ENCODE assay signal across 10 cellular contexts in the genomic region with DNA sequence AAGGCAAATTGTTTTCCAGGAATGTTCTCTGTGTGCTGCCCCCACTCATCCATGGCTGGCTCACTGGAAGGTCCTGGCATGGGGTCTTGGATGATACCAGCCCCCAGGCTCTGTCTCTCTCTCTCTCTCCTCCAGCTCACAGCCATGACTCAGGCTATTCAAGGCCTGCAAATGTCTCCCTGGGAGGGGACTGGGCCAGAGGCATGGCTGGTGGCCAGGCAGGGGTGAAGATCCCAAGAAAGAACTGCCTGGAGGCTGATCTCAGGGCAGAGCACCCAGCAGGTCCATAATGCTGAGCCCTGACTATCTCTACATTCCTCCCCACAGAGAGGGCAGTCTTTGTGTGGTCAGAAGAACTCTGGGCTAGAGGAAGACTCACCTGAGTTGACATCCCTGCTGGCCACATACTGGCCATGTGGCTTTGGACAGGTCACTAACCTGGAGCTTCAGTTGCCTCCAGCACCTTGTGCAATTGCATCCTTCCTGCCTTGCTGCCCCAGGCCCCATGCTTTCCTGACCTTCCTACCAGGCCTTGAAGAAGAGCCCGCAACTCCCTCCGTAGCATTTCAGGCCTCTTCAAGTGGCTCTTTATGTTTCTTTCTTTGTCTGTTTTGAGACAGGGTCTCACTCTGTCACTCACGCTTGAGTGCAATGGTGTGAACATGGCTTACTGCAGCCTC.
DNase-seq lines count a peak whose midpoint lies in the region; ATAC-seq, FAIRE-seq and TF ChIP-seq lines count a peak whose summit lies in the region.
"Had no signal": no experiment of that assay in that cellular context is flagged by ENCODE, and none has a peak within 500 bp of the region (broad histone marks: within the 10 kb centered on the region; RNA-seq: fewer than 3 reads in every experiment).

No MANE protein-coding gene starts in this region.

- no peak overlapping the region for H3K9ac ChIP-seq in HepG2 (ENCODE audit: insufficient read depth, low read depth, low read length)

- peaks cover 0 to 4% (median 0%) of the 10 kb centered on the region in 3 donors for H3K27me3 Mint-ChIP-seq in immature natural killer cell (ENCODE audit: low read depth in 3 of 3)
- H3K27me3 Mint-ChIP-seq: IgD-negative memory B cell had no signal

- POLR2A ChIA-PET in HepG2 (lab: Yijun Ruan, JAX), result no interaction called here

- H3K79me2 ChIP-seq in HepG2 (ENCODE audit: insufficient read depth, low read length), result no peaks in the 10 kb centered on the region

- FAIRE-seq in HTR-8/SVneo (lab: Jason Lieb, UNC), result peak; percentile 82
- no peak for FAIRE-seq in HepG2 (lab: Jason Lieb, UNC)

- intact Hi-C loops in HepG2 (cut with micrococcal nuclease; ENCODE audit: unreplicated experiment), result loop anchor here (2.0 kb wide), 1 partner anchor 13 kb away; no protein-coding TSS in a partner anchor

- peaks cover 51% of the 10 kb centered on the region for H3K4me1 ChIP-seq in HepG2 (ENCODE audit: insufficient read depth, low read length)
- peaks cover 43 to 61% of the 10 kb centered on the region in 2 donors for H3K4me1 ChIP-seq in thoracic aorta (ENCODE audit: control insufficient read depth in 1 of 2, low read depth in 2 of 2)

- TF ChIP-seq RAD21 in HepG2 (CRISPR knock-in tag; IDR thresholded peaks at IDR 0.05), result no peak

- no peak overlapping the region for H3K27ac Mint-ChIP-seq in immature natural killer cell
- H3K27ac Mint-ChIP-seq: IgD-negative memory B cell had no signal

- H3K27me3 ChIP-seq in HepG2 (ENCODE audit: control insufficient read depth in 1 of 2, insufficient read depth in 2 of 2, low read length in 2 of 2) (no peaks in the 10 kb centered on the region), thoracic aorta (replicated peaks; ENCODE audit: insufficient read depth) (no peaks in the 10 kb centered on the region)

- H2AFZ ChIP-seq in HepG2 (ENCODE audit: low read length), result no peak overlapping the region

- 95% methylated on average over 3 of the region's 3 CpGs for WGBS in HepG2 (ENCODE audit: low lambda C conversion rate)

- DNase-seq in HTR-8/SVneo (ENCODE audit: insufficient read length, low spot score), result no peak
- peak; percentile 78 for DNase-seq in choroid plexus epithelial cell (ENCODE audit: low read depth)
- DNase-seq in HepG2 (ENCODE audit: low spot score), result no peak
- no peak for DNase-seq in thoracic aorta (ENCODE audit: low spot score)
- no peak for DNase-seq in stimulated activated CD4-positive, alpha-beta T cell treated with anti-CD3 and anti-CD28 coated beads, Interleukin-2, amount 100 ng/mL, for 24 hours
- no peak for DNase-seq in NCI-H510A treated with DMSO at 0.1 percent for 48 hours (lab: John Stamatoyannopoulos, UW)
- no peak for DNase-seq in cerebellar nuclear complex (lab: John Stamatoyannopoulos, UW)
- no peak for DNase-seq in immature natural killer cell
- DNase-seq: glutamatergic neuron had no signal

- H3K4me2 ChIP-seq in HepG2 (ENCODE audit: low read depth, low read length), result no peak overlapping the region

- H3K9me3 ChIP-seq in HepG2 (ENCODE audit: low read length) (no peaks in the 10 kb centered on the region), thoracic aorta (no peaks in the 10 kb centered on the region)

- peaks cover 0 to 4% of the 10 kb centered on the region in 2 donors for H3K4me1 Mint-ChIP-seq in immature natural killer cell

- CTCF ChIA-PET in HepG2 (lab: Yijun Ruan, JAX; ENCODE audit: low intra/inter-chr PET ratio, low total read pairs), result no interaction called here

- H3K4me3 ChIP-seq in choroid plexus epithelial cell (ENCODE audit: low read depth, low read length), result no peak overlapping the region
- H3K4me3 ChIP-seq in HepG2 (replicated peaks in 1 of 3; ENCODE audit: insufficient read depth in 1 of 3, low read depth in 2 of 3, low read length in 3 of 3), result no peak overlapping the region
- H3K4me3 ChIP-seq in thoracic aorta, result no peak overlapping the region

- TF ChIP-seq EP300 in HepG2 (IDR thresholded peaks at IDR 0.05; ENCODE audit: low read depth in 2 of 2, low read length in 2 of 2), result no peak
- TF ChIP-seq EP300 in HepG2 (CRISPR knock-in tag; IDR thresholded peaks at IDR 0.05; ENCODE audit: borderline replicate concordance), result no peak

- ATAC-seq in HepG2, result no peak; the same call in 2 of the 3 replicates
- ATAC-seq in thoracic aorta (ENCODE audit: insufficient number of reproducible peaks, low FRiP score, low read depth), result no peak

- no peak for TF ChIP-seq POLR2A in HepG2 (IDR thresholded peaks at IDR 0.05; ENCODE audit: insufficient read depth in 1 of 2, low read depth in 2 of 2, low read length in 2 of 2)

- in situ Hi-C loops in HepG2 (cut with HindIII; ENCODE audit: extremely low pct_ligation_motif_present, low pct_unique_long_range_greater_than_20kb), result no loop called here

- peaks cover 0 to under 1% (median 0%) of the 10 kb centered on the region in 3 donors for H3K36me3 Mint-ChIP-seq in immature natural killer cell
- H3K36me3 Mint-ChIP-seq: IgD-negative memory B cell had no signal

- no peaks in the 10 kb centered on the region for H3K36me3 ChIP-seq in HepG2 (replicated peaks in 1 of 2; ENCODE audit: control insufficient read depth in 1 of 2, insufficient read depth in 2 of 2, low read length in 2 of 2)
- H3K36me3 ChIP-seq in thoracic aorta, result no peaks in the 10 kb centered on the region

- TF ChIP-seq CTCF in choroid plexus epithelial cell (conservative IDR thresholded peaks at IDR 0.05; ENCODE audit: low read depth, low read length), result no peak
- TF ChIP-seq CTCF in HepG2 (CRISPR knock-in tag; IDR thresholded peaks at IDR 0.05), result 0 out of 2 replicates have a peak, but pooled peaks have one; percentile 4
- TF ChIP-seq CTCF in thoracic aorta (IDR thresholded peaks at IDR 0.05), result no peak

- no peaks in the 10 kb centered on the region for H3K9me3 Mint-ChIP-seq in immature natural killer cell
- H3K9me3 Mint-ChIP-seq: IgD-negative memory B cell had no signal

- H4K20me1 ChIP-seq in HepG2 (ENCODE audit: insufficient read depth, low read length), result no peaks in the 10 kb centered on the region

- H3K27ac ChIP-seq in HepG2 (ENCODE audit: extremely low read length, insufficient read depth, low read length) (no peak overlapping the region), thoracic aorta (peak overlapping the region; percentile 97 to 99)

- no TSS peak for BruUV-seq in HepG2 (replicated peaks; lab: Mats Ljungman, UMichigan)

- H3K4me3 Mint-ChIP-seq in immature natural killer cell, result no peak overlapping the region
- H3K4me3 Mint-ChIP-seq: IgD-negative memory B cell had no signal

TF ChIP-seq in HepG2, 621 proteins besides CTCF, POLR2A, EP300 and RAD21 (continues in another document):
- TF ChIP-seq ZNF333 (CRISPR knock-in tag; IDR thresholded peaks at IDR 0.05; ENCODE audit: borderline replicate concordance) (0 out of 2 replicates have a peak, but pooled peaks have one; percentile 66), NR2C2 (CRISPR knock-in tag; IDR thresholded peaks at IDR 0.05; ENCODE audit: borderline replicate concordance) (no peak), ZNF766 (CRISPR knock-in tag; IDR thresholded peaks at IDR 0.05; ENCODE audit: borderline replicate concordance) (no peak), NFE2L1 (CRISPR knock-in tag; IDR thresholded peaks at IDR 0.05; ENCODE audit: borderline replicate concordance) (peak; percentile 42; the same call in 1 of the 2 replicates)
- TF ChIP-seq, protein P1, sequence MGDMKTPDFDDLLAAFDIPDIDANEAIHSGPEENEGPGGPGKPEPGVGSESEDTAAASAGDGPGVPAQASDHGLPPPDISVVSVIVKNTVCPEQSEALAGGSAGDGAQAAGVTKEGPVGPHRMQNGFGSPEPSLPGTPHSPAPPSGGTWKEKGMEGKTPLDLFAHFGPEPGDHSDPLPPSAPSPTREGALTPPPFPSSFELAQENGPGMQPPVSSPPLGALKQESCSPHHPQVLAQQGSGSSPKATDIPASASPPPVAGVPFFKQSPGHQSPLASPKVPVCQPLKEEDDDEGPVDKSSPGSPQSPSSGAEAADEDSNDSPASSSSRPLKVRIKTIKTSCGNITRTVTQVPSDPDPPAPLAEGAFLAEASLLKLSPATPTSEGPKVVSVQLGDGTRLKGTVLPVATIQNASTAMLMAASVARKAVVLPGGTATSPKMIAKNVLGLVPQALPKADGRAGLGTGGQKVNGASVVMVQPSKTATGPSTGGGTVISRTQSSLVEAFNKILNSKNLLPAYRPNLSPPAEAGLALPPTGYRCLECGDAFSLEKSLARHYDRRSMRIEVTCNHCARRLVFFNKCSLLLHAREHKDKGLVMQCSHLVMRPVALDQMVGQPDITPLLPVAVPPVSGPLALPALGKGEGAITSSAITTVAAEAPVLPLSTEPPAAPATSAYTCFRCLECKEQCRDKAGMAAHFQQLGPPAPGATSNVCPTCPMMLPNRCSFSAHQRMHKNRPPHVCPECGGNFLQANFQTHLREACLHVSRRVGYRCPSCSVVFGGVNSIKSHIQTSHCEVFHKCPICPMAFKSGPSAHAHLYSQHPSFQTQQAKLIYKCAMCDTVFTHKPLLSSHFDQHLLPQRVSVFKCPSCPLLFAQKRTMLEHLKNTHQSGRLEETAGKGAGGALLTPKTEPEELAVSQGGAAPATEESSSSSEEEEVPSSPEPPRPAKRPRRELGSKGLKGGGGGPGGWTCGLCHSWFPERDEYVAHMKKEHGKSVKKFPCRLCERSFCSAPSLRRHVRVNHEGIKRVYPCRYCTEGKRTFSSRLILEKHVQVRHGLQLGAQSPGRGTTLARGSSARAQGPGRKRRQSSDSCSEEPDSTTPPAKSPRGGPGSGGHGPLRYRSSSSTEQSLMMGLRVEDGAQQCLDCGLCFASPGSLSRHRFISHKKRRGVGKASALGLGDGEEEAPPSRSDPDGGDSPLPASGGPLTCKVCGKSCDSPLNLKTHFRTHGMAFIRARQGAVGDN (CRISPR knock-in tag; IDR thresholded peaks at IDR 0.05), result peak; percentile 26; the same call in 1 of the 2 replicates
- TF ChIP-seq, protein P2, sequence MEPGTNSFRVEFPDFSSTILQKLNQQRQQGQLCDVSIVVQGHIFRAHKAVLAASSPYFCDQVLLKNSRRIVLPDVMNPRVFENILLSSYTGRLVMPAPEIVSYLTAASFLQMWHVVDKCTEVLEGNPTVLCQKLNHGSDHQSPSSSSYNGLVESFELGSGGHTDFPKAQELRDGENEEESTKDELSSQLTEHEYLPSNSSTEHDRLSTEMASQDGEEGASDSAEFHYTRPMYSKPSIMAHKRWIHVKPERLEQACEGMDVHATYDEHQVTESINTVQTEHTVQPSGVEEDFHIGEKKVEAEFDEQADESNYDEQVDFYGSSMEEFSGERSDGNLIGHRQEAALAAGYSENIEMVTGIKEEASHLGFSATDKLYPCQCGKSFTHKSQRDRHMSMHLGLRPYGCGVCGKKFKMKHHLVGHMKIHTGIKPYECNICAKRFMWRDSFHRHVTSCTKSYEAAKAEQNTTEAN (CRISPR knock-in tag; conservative IDR thresholded peaks at IDR 0.05), result no peak
- TF ChIP-seq, protein P3, sequence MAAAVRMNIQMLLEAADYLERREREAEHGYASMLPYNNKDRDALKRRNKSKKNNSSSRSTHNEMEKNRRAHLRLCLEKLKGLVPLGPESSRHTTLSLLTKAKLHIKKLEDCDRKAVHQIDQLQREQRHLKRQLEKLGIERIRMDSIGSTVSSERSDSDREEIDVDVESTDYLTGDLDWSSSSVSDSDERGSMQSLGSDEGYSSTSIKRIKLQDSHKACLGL (CRISPR knock-in tag; IDR thresholded peaks at IDR 0.05), result 0 out of 2 replicates have a peak, but pooled peaks have one; percentile 27
